1 cellular context compared by ENCODE assay signal in genomic region chr2:100562613-100563406, GRCh38.
TF ChIP-seq lines count a peak whose summit lies in the region.

Gene PDCL3 (plus strand): TSS chr2:100562993. CDS start chr2:100563068, 75 bp downstream.

TF ChIP-seq in SK-N-SH, 30 proteins besides CTCF, POLR2A, EP300 and RAD21 (continued from another document):
- TF ChIP-seq REST (IDR thresholded peaks at IDR 0.05; ENCODE audit: low read depth, low read length), result no peak
- TF ChIP-seq JUND (IDR thresholded peaks at IDR 0.05), result no peak
- TF ChIP-seq MAX (IDR thresholded peaks at IDR 0.05; ENCODE audit: low read depth), result peak; percentile 79
TF ChIP-seq in SK-N-SH: peak in this region for 13.
